9 cellular contexts compared by ENCODE assay signal in the genomic region with DNA sequence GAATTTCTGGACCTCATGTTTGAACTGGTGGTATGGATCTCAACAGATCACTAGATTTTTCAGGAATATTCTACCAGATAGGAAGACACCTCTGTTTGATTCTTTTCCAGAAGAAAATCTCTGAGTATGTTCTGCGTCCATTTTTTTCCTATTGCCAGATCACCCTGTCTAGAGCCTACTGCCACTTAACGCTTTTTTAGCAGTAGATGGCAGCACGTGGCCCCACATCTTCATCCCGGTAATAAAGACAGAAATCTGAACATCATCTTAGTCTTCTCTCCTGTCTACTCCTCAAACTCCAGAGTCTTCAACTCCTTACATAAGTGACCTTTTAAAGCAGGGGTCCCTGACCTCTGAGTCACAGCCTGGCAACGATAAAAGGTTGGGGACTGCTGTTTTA.
DNase-seq lines count a peak whose midpoint lies in the region; ATAC-seq, FAIRE-seq and TF ChIP-seq lines count a peak whose summit lies in the region.
"Had no signal": no experiment of that assay in that cellular context is flagged by ENCODE, and none has a peak within 500 bp of the region (broad histone marks: within the 10 kb centered on the region; RNA-seq: fewer than 3 reads in every experiment).

No MANE protein-coding gene starts in this region.

- no peak for FAIRE-seq in astrocyte (lab: Jason Lieb, UNC)

- peak; percentile 10 for DNase-seq in activated naive CD4-positive, alpha-beta T cell treated with anti-CD3 and anti-CD28 coated beads for 36 hours
- DNase-seq in activated naive CD4-positive, alpha-beta T cell treated with anti-CD3 and anti-CD28 coated beads, Interleukin-2, amount 10 ng/mL, durations not matched to agents 7 days and 5 days, result no peak
- peak; percentile 75 for DNase-seq in Karpas-422
- DNase-seq in astrocyte (ENCODE audit: low read depth), result peak; percentile 4
- DNase-seq in stromal cell of bone marrow (ENCODE audit: low read depth), result peak; percentile 23
- DNase-seq in superior temporal gyrus (ENCODE audit: extremely low spot score), result no peak
- DNase-seq in T-helper 1 cell, result no peak
- DNase-seq: NCI-H1436 had no signal

- TF ChIP-seq CTCF in astrocyte (IDR thresholded peaks at IDR 0.05; ENCODE audit: insufficient read depth, low read depth, low read length), result no peak

- no peaks in the 10 kb centered on the region for H3K9me3 Mint-ChIP-seq in activated naive CD4-positive, alpha-beta T cell treated with anti-CD3 and anti-CD28 coated beads for 36 hours
- no peaks in the 10 kb centered on the region for H3K9me3 Mint-ChIP-seq in activated naive CD4-positive, alpha-beta T cell treated with anti-CD3 and anti-CD28 coated beads, Interleukin-2, amount 10 ng/mL, durations not matched to agents 7 days and 5 days
- H3K9me3 Mint-ChIP-seq in astrocyte (ENCODE audit: unreplicated experiment), result peaks cover 4% of the 10 kb centered on the region

- H3K79me2 ChIP-seq in Karpas-422 (ENCODE audit: low read length), result no peaks in the 10 kb centered on the region
- H3K79me2 ChIP-seq in astrocyte (ENCODE audit: insufficient read depth, low read length), result no peaks in the 10 kb centered on the region

- no peak overlapping the region for H3K4me3 Mint-ChIP-seq in activated naive CD4-positive, alpha-beta T cell treated with anti-CD3 and anti-CD28 coated beads for 36 hours
- H3K4me3 Mint-ChIP-seq in activated naive CD4-positive, alpha-beta T cell treated with anti-CD3 and anti-CD28 coated beads, Interleukin-2, amount 10 ng/mL, durations not matched to agents 7 days and 5 days, result no peak overlapping the region
- H3K4me3 Mint-ChIP-seq in astrocyte (ENCODE audit: unreplicated experiment), result no peak overlapping the region

- H2AFZ ChIP-seq in Karpas-422 (ENCODE audit: low read length) (0 out of 2 replicates have a peak overlapping the region, but pooled peaks have one; percentile 17), astrocyte (ENCODE audit: low read depth, low read length) (no peak overlapping the region)

- no peak for ATAC-seq in GM21390 (IDR thresholded peaks at IDR 0.05; ENCODE audit: unreplicated experiment)

- H4K20me1 ChIP-seq in Karpas-422 (ENCODE audit: insufficient read depth, low read depth, low read length), result no peaks in the 10 kb centered on the region
- no peaks in the 10 kb centered on the region for H4K20me1 ChIP-seq in astrocyte (ENCODE audit: insufficient read depth, low read length)

- H3K27me3 ChIP-seq in Karpas-422 (ENCODE audit: low read length), result no peaks in the 10 kb centered on the region
- H3K27me3 ChIP-seq in astrocyte (ENCODE audit: insufficient read depth, low read length), result no peaks in the 10 kb centered on the region

- H3K27me3 Mint-ChIP-seq in activated naive CD4-positive, alpha-beta T cell treated with anti-CD3 and anti-CD28 coated beads for 36 hours (ENCODE audit: low read depth), result no peaks in the 10 kb centered on the region
- no peaks in the 10 kb centered on the region for H3K27me3 Mint-ChIP-seq in activated naive CD4-positive, alpha-beta T cell treated with anti-CD3 and anti-CD28 coated beads, Interleukin-2, amount 10 ng/mL, durations not matched to agents 7 days and 5 days
- no peaks in the 10 kb centered on the region for H3K27me3 Mint-ChIP-seq in astrocyte (ENCODE audit: low read depth, unreplicated experiment)

- no peak overlapping the region for H3K27ac Mint-ChIP-seq in activated naive CD4-positive, alpha-beta T cell treated with anti-CD3 and anti-CD28 coated beads for 36 hours
- H3K27ac Mint-ChIP-seq in activated naive CD4-positive, alpha-beta T cell treated with anti-CD3 and anti-CD28 coated beads, Interleukin-2, amount 10 ng/mL, durations not matched to agents 7 days and 5 days, result no peak overlapping the region
- no peak overlapping the region for H3K27ac Mint-ChIP-seq in astrocyte (ENCODE audit: unreplicated experiment)

- H3K27ac ChIP-seq in Karpas-422 (ENCODE audit: low read length) (no peak overlapping the region), astrocyte (ENCODE audit: low read depth, low read length) (no peak overlapping the region)

- H3K9ac ChIP-seq in Karpas-422 (ENCODE audit: low read length) (no peak overlapping the region), astrocyte (ENCODE audit: low read length) (no peak overlapping the region)

- no peak overlapping the region for H3K4me2 ChIP-seq in Karpas-422 (ENCODE audit: low read depth, low read length, poor library complexity, severe bottlenecking)
- no peak overlapping the region for H3K4me2 ChIP-seq in astrocyte (ENCODE audit: low read length)

- no peaks in the 10 kb centered on the region for H3K4me1 Mint-ChIP-seq in activated naive CD4-positive, alpha-beta T cell treated with anti-CD3 and anti-CD28 coated beads for 36 hours (ENCODE audit: low read depth)
- H3K4me1 Mint-ChIP-seq in activated naive CD4-positive, alpha-beta T cell treated with anti-CD3 and anti-CD28 coated beads, Interleukin-2, amount 10 ng/mL, durations not matched to agents 7 days and 5 days, result no peaks in the 10 kb centered on the region
- no peaks in the 10 kb centered on the region for H3K4me1 Mint-ChIP-seq in astrocyte (ENCODE audit: low read depth, unreplicated experiment)

- H3K4me3 ChIP-seq in Karpas-422 (ENCODE audit: low read length) (no peak overlapping the region), astrocyte (ENCODE audit: insufficient read depth, low read depth, low read length) (no peak overlapping the region)

- no peaks in the 10 kb centered on the region for H3K9me2 ChIP-seq in Karpas-422 (replicated peaks; ENCODE audit: insufficient read depth, low read length)

- CTCF ChIA-PET in activated naive CD4-positive, alpha-beta T cell treated with anti-CD3 and anti-CD28 coated beads for 36 hours (lab: Charles Lee), result interaction anchor here (0.6 to 13.6 kb wide), 3 partner anchors 8 to 570 kb away, joined by 3 to 166 read pairs (median 6); no protein-coding TSS in a partner anchor
- CTCF ChIA-PET in activated naive CD4-positive, alpha-beta T cell treated with anti-CD3 and anti-CD28 coated beads, Interleukin-2, amount 10 ng/mL, durations not matched to agents 7 days and 5 days (lab: Charles Lee), result interaction anchor here (0.6 to 3.6 kb wide), 4 partner anchors 14 to 793 kb away, joined by 3 to 15 read pairs (median 5); no protein-coding TSS in a partner anchor

- no peaks in the 10 kb centered on the region for H3K36me3 Mint-ChIP-seq in activated naive CD4-positive, alpha-beta T cell treated with anti-CD3 and anti-CD28 coated beads for 36 hours (ENCODE audit: low read depth)
- H3K36me3 Mint-ChIP-seq in activated naive CD4-positive, alpha-beta T cell treated with anti-CD3 and anti-CD28 coated beads, Interleukin-2, amount 10 ng/mL, durations not matched to agents 7 days and 5 days, result no peaks in the 10 kb centered on the region
- no peaks in the 10 kb centered on the region for H3K36me3 Mint-ChIP-seq in astrocyte (ENCODE audit: low read depth, unreplicated experiment)

- no peaks in the 10 kb centered on the region for H3K36me3 ChIP-seq in Karpas-422 (ENCODE audit: insufficient read depth, low read length)
- no peaks in the 10 kb centered on the region for H3K36me3 ChIP-seq in astrocyte (ENCODE audit: insufficient read depth, low read length)

- H3K4me1 ChIP-seq in Karpas-422 (ENCODE audit: low read length) (peaks cover 8% of the 10 kb centered on the region; the same call in 1 of the 2 replicates), astrocyte (ENCODE audit: insufficient read depth, low read length) (no peaks in the 10 kb centered on the region)

- H3K9me3 ChIP-seq in Karpas-422 (ENCODE audit: low read length), result no peaks in the 10 kb centered on the region
- H3K9me3 ChIP-seq in astrocyte (ENCODE audit: insufficient read depth, low read depth, low read length), result no peaks in the 10 kb centered on the region

- intact Hi-C loops in activated naive CD4-positive, alpha-beta T cell treated with anti-CD3 and anti-CD28 coated beads for 36 hours (cut with micrococcal nuclease), result no loop called here

Comparison
In these comparisons a context has a peak if more than half of its experiments do, and no peak if none do; other contexts are left out.
1. DNase-seq: peak in activated naive CD4-positive, alpha-beta T cell treated with anti-CD3 and anti-CD28 coated beads for 36 hours (single experiment), Karpas-422 (single experiment), astrocyte (single experiment) and stromal cell of bone marrow (single experiment); none in activated naive CD4-positive, alpha-beta T cell treated with anti-CD3 and anti-CD28 coated beads, Interleukin-2, amount 10 ng/mL, durations not matched to agents 7 days and 5 days (single experiment), superior temporal gyrus (single experiment) and T-helper 1 cell (0 of 5).